ENCODE assay signal across 1 cellular context in the genomic region with DNA sequence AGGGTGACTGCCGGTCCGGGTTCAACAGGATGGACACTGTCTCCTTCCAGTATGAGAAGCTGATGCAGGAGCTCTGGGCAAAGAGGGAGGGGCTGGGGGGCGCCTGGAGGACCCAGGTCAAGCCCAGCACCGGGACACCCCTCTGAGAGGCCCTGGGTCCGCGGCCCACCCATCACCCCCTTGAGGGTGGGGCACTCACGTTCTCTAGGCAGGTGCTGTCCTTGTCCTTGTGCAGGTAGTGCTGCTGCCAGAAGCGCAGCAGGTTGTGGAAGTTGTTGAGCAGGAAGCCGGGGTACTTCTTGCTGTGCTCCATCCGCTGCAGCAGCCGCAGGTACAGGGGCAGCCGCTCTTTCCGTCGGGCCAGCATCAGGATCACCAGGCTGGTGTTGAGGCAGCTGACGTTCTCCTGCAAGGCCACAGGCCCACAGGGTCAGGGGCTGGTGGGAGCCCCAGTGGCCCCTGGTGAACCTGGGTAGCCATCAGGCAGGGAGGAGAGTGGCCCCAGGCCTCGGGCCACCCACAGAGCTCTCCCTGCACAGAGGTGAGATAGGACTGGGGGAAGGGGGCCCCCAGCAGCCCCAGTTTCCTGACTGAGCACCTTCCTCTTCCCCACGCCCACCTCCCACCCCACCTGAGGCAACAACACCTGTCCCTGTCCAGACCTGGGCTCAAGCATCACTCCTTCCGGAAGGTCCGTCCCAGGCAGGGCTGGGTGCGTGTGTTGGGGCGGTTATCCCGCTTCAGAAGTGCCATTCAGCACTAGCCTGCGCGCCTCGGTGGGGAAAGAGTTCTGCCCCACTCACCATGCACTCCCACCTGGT.
TF ChIP-seq lines count a peak whose summit lies in the region.

No MANE protein-coding gene starts in this region.

TF ChIP-seq in WTC11, 78 proteins besides CTCF, POLR2A, EP300 and RAD21 (continued from another document):
- TF ChIP-seq, protein P1, sequence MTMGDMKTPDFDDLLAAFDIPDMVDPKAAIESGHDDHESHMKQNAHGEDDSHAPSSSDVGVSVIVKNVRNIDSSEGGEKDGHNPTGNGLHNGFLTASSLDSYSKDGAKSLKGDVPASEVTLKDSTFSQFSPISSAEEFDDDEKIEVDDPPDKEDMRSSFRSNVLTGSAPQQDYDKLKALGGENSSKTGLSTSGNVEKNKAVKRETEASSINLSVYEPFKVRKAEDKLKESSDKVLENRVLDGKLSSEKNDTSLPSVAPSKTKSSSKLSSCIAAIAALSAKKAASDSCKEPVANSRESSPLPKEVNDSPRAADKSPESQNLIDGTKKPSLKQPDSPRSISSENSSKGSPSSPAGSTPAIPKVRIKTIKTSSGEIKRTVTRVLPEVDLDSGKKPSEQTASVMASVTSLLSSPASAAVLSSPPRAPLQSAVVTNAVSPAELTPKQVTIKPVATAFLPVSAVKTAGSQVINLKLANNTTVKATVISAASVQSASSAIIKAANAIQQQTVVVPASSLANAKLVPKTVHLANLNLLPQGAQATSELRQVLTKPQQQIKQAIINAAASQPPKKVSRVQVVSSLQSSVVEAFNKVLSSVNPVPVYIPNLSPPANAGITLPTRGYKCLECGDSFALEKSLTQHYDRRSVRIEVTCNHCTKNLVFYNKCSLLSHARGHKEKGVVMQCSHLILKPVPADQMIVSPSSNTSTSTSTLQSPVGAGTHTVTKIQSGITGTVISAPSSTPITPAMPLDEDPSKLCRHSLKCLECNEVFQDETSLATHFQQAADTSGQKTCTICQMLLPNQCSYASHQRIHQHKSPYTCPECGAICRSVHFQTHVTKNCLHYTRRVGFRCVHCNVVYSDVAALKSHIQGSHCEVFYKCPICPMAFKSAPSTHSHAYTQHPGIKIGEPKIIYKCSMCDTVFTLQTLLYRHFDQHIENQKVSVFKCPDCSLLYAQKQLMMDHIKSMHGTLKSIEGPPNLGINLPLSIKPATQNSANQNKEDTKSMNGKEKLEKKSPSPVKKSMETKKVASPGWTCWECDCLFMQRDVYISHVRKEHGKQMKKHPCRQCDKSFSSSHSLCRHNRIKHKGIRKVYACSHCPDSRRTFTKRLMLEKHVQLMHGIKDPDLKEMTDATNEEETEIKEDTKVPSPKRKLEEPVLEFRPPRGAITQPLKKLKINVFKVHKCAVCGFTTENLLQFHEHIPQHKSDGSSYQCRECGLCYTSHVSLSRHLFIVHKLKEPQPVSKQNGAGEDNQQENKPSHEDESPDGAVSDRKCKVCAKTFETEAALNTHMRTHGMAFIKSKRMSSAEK (CRISPR knock-in tag; IDR thresholded peaks at IDR 0.05; ENCODE audit: borderline replicate concordance) = no peak
- no peak for TF ChIP-seq RELA (CRISPR knock-in tag; IDR thresholded peaks at IDR 0.05; ENCODE audit: borderline replicate concordance)
- TF ChIP-seq KAT7 (CRISPR knock-in tag; IDR thresholded peaks at IDR 0.05; ENCODE audit: borderline replicate concordance) = no peak
- TF ChIP-seq EMX1 (CRISPR knock-in tag; IDR thresholded peaks at IDR 0.05) = no peak
- no peak for TF ChIP-seq NR3C1 (CRISPR knock-in tag; conservative IDR thresholded peaks at IDR 0.05; ENCODE audit: low read depth)
- TF ChIP-seq, protein P2, sequence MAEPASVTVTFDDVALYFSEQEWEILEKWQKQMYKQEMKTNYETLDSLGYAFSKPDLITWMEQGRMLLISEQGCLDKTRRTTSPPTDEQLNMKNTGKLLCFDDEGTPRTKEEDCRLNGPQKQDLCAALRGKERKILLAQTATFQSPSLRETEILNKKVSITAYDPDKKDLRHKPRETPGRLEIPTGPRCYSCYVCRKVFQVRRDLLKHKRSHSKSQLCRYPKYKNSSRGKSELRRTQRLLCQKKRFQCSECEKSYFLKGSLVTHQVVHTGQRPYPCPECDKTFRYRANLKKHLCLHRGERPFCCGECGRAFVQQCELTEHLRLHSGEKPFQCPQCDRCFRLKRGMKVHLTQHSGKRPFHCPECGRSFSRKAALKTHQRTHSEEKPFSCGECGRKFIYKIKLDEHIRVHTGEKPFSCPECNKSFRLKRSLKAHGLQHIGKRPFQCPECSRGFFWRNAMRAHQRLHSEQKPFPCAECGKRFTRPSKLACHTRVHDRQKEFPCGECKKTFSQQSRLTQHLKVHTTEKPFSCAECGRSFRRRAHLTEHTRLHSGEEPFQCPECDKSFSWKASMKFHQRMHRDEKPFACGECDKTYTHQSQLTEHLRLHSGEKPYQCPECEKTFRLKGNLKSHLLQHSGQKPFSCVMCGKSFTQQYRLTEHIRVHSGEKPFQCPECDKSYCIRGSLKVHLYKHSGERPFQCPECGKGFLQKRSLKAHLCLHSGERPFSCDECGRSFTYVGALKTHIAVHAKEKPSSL (CRISPR knock-in tag; conservative IDR thresholded peaks at IDR 0.05) = no peak
